Comparison of ENCODE assay signal across 8 cellular contexts in the genomic region with DNA sequence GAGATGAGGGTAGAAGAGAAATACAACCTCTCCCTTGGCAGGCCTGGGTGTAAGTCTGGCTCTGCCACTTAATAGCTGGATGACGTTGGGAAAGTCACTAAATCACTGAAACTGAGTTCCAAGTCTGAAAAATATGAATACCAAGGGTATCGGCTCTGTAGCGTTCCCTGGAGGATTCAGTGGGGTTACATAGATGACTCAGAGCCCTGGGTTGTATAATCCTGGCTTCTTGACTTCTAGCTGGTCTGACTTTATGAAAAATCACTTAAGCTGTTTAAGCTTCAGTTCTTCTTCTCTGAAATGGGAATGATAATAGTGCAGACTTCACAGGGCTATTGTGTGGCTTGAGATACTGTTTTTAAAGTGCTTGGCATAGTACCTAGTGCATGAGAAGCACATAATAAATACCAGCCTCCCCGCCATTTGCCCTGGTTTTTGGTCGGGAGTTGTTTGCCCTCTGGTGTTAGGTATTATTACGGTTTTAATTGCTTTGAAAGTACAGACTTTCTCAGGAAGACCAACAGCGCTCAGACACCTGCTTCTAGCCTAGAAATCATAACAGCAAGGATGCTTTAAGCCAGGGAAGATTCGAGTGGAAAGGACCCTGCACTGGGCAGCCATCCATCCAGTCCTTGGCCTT. TPM values are rescaled to one million over a fixed set of nuclear protein-coding genes. Genes with fewer than 3 reads are reported as not detected.
DNase-seq lines count a peak whose midpoint lies in the region; ATAC-seq and TF ChIP-seq lines count a peak whose summit lies in the region.

No MANE protein-coding gene starts in this region.

- no peak overlapping the region for H3K4me2 ChIP-seq in PC-9

- peaks cover 36% of the 10 kb centered on the region for H3K36me3 ChIP-seq in CD8-positive, alpha-beta memory T cell (ENCODE audit: insufficient read depth, low read length)
- H3K36me3 ChIP-seq in PC-9 (ENCODE audit: low read depth) (no peaks in the 10 kb centered on the region), vagina (no peaks in the 10 kb centered on the region)

- peaks cover 65 to 77% (median 76%) of the 10 kb centered on the region in 3 donors for H3K4me1 Mint-ChIP-seq in CD8-positive, alpha-beta memory T cell
- H3K4me1 Mint-ChIP-seq in type B pancreatic cell (ENCODE audit: unreplicated experiment) = peaks cover 3% of the 10 kb centered on the region

- CTCF ChIA-PET in CD8-positive, alpha-beta memory T cell (lab: Charles Lee) = interaction anchor here (0.6 to 2.9 kb wide), 3 partner anchors 41 to 55 kb away, joined by 3 to 12 read pairs (median 10); no protein-coding TSS in a partner anchor
- CTCF ChIA-PET in PC-9 (lab: Charles Lee) = no interaction called here

- no peaks in the 10 kb centered on the region for H3K9me3 ChIP-seq in CD8-positive, alpha-beta memory T cell (ENCODE audit: low read length)
- H3K9me3 ChIP-seq in PC-9 (ENCODE audit: insufficient read depth, low read depth) (no peaks in the 10 kb centered on the region), vagina (no peaks in the 10 kb centered on the region)

- peak in 1 of 5 donors; percentile 36 for DNase-seq in CD8-positive, alpha-beta memory T cell
- DNase-seq in PC-9 = no peak
- DNase-seq in fibroblast of the aortic adventitia (ENCODE audit: low read depth) = peak; percentile 63
- DNase-seq in NCI-H1105 treated with DMSO at 0.1 percent for 48 hours (lab: John Stamatoyannopoulos, UW) = no peak
- DNase-seq in vagina (ENCODE audit: extremely low spot score in 2 of 2) = no peak
- DNase-seq in DMS114 treated with DMSO at 0.1 percent for 48 hours (lab: John Stamatoyannopoulos, UW; ENCODE audit: unreplicated experiment) = no peak
- DNase-seq in type B pancreatic cell (ENCODE audit: extremely low spot score, unreplicated experiment) = no peak

- peak overlapping the region in 1 of 7 donors; percentile 18 for H3K4me3 Mint-ChIP-seq in CD8-positive, alpha-beta memory T cell
- H3K4me3 Mint-ChIP-seq in type B pancreatic cell = no peak overlapping the region

- peaks cover 15 to 92% (median 29%) of the 10 kb centered on the region in 3 donors for H3K36me3 Mint-ChIP-seq in CD8-positive, alpha-beta memory T cell
- H3K36me3 Mint-ChIP-seq in type B pancreatic cell = peaks cover 8% of the 10 kb centered on the region

- no peaks in the 10 kb centered on the region for H3K27me3 Mint-ChIP-seq in CD8-positive, alpha-beta memory T cell
- no peaks in the 10 kb centered on the region for H3K27me3 Mint-ChIP-seq in type B pancreatic cell

- no peak overlapping the region for H3K4me3 ChIP-seq in CD8-positive, alpha-beta memory T cell (ENCODE audit: low read length)
- H3K4me3 ChIP-seq in PC-9 (no peak overlapping the region), fibroblast of the aortic adventitia (ENCODE audit: low read depth, low read length) (no peak overlapping the region), vagina (no peak overlapping the region)

- H4K20me1 ChIP-seq in PC-9 (ENCODE audit: insufficient read depth) = no peaks in the 10 kb centered on the region

- peak overlapping the region in 7 of 8 donors; percentile 58 to 99 (median 89) for H3K27ac Mint-ChIP-seq in CD8-positive, alpha-beta memory T cell
- no peak overlapping the region for H3K27ac Mint-ChIP-seq in type B pancreatic cell

- H3K79me2 ChIP-seq in PC-9 (ENCODE audit: low read depth) = no peaks in the 10 kb centered on the region

- intact Hi-C loops in PC-9 (cut with micrococcal nuclease; ENCODE audit: unreplicated experiment) (no loop called here), vagina (cut with DNase I) (no loop called here)

- peaks cover 75% of the 10 kb centered on the region for H3K4me1 ChIP-seq in CD8-positive, alpha-beta memory T cell (ENCODE audit: insufficient read depth, low read length)
- no peaks in the 10 kb centered on the region for H3K4me1 ChIP-seq in PC-9 (replicated peaks; ENCODE audit: insufficient read depth)
- no peaks in the 10 kb centered on the region for H3K4me1 ChIP-seq in vagina

- no peaks in the 10 kb centered on the region for H3K9me3 Mint-ChIP-seq in CD8-positive, alpha-beta memory T cell
- no peaks in the 10 kb centered on the region for H3K9me3 Mint-ChIP-seq in type B pancreatic cell

- H3K27ac ChIP-seq in CD8-positive, alpha-beta memory T cell (ENCODE audit: low read depth, low read length) = no peak overlapping the region
- no peak overlapping the region for H3K27ac ChIP-seq in PC-9
- no peak overlapping the region for H3K27ac ChIP-seq in vagina

- POLR2A ChIA-PET in CD8-positive, alpha-beta memory T cell (lab: Charles Lee) = no interaction called here
- POLR2A ChIA-PET in PC-9 (lab: Charles Lee; ENCODE audit: unreplicated experiment) = no interaction called here

- no peaks in the 10 kb centered on the region for H3F3A ChIP-seq in PC-9 (ENCODE audit: insufficient read depth, low read depth)

- TF ChIP-seq POLR2A in vagina (IDR thresholded peaks at IDR 0.05) = no peak

- no peaks in the 10 kb centered on the region for H3K9me2 ChIP-seq in PC-9 (ENCODE audit: insufficient read depth)

- H2AFZ ChIP-seq in PC-9 = no peak overlapping the region

- ATAC-seq in GM19463 (IDR thresholded peaks at IDR 0.05; ENCODE audit: unreplicated experiment) = peak; percentile 59

- BruUV-seq in PC-9 (replicated peaks; lab: Mats Ljungman, UMichigan) = no TSS peak

- TF ChIP-seq CTCF in PC-9 (conservative IDR thresholded peaks at IDR 0.05) = 0 out of 2 replicates have a peak, but pooled peaks have one; percentile 23
- TF ChIP-seq CTCF in fibroblast of the aortic adventitia (IDR thresholded peaks at IDR 0.05; ENCODE audit: insufficient read depth, low read length) = peak; percentile 11
- no peak for TF ChIP-seq CTCF in vagina (IDR thresholded peaks at IDR 0.05)
- TF ChIP-seq CTCF in type B pancreatic cell (conservative IDR thresholded peaks at IDR 0.05) = no peak

- H3K27me3 ChIP-seq in CD8-positive, alpha-beta memory T cell (ENCODE audit: insufficient read depth, low read length, poor library complexity, severe bottlenecking) = no peaks in the 10 kb centered on the region
- peaks cover 22% of the 10 kb centered on the region for H3K27me3 ChIP-seq in PC-9 (ENCODE audit: insufficient read depth, low read depth)
- H3K27me3 ChIP-seq in vagina = no peaks in the 10 kb centered on the region

RNA-seq across cellular contexts. Expression of a gene that starts 43.0 kb away (rescaled TPM):
- total RNA-seq in CD8-positive, alpha-beta memory T cell = 100 to 1,000 TPM; 239 to 259 TPM
- polyA plus RNA-seq in CD8-positive, alpha-beta memory T cell = 534 TPM
- total RNA-seq in PC-9 (2021) = not detected in 2 replicates
- 3.7 and 12.4 TPM in 2 replicates for total RNA-seq in fibroblast of the aortic adventitia (ENCODE audit: low replicate concordance)
- 27.7 TPM for total RNA-seq in vagina
- 59.4 and 61.4 TPM in 2 replicates for total RNA-seq in type B pancreatic cell (ENCODE audit: low replicate concordance)

Comparison
In these comparisons a context has a peak if more than half of its experiments do, and no peak if none do; other contexts are left out.
1. CTCF ChIP-seq: peak in PC-9 (single experiment) and fibroblast of the aortic adventitia (single experiment); none in vagina (0 of 3) and type B pancreatic cell (single experiment).